Comparison of ENCODE assay signal across 3 cellular contexts in genomic region chr10:22314852-22315251, GRCh38.
TF ChIP-seq lines count a peak whose summit lies in the region.

No MANE protein-coding gene starts in this region.

TF ChIP-seq in SK-N-SH, 30 proteins besides CTCF, POLR2A, EP300 and RAD21 (continues in another document):
- no peak for TF ChIP-seq MAX (IDR thresholded peaks at IDR 0.05; ENCODE audit: low read depth)
- TF ChIP-seq REST (IDR thresholded peaks at IDR 0.05; ENCODE audit: low read depth, low read length) = no peak
- no peak for TF ChIP-seq USF1 (IDR thresholded peaks at IDR 0.05; ENCODE audit: borderline replicate concordance, low read depth)
- no peak for TF ChIP-seq POLR2AphosphoS5 (IDR thresholded peaks at IDR 0.05; ENCODE audit: low read depth, low read length)
- TF ChIP-seq MXI1 (IDR thresholded peaks at IDR 0.05; ENCODE audit: low read depth, low read length) = no peak
- TF ChIP-seq TCF12 (IDR thresholded peaks at IDR 0.05) = no peak
- TF ChIP-seq GABPA (IDR thresholded peaks at IDR 0.05; ENCODE audit: low read depth) = no peak
- TF ChIP-seq GATA2 (CRISPR knock-in tag; IDR thresholded peaks at IDR 0.05) = no peak
- TF ChIP-seq SMC3 (IDR thresholded peaks at IDR 0.05; ENCODE audit: low read depth, low read length) = no peak
- no peak for TF ChIP-seq RXRA (IDR thresholded peaks at IDR 0.05; ENCODE audit: borderline replicate concordance, low read depth)
- no peak for TF ChIP-seq IRF3 (IDR thresholded peaks at IDR 0.05; ENCODE audit: low read depth, low read length)
- no peak for TF ChIP-seq FOXJ3 (CRISPR knock-in tag; IDR thresholded peaks at IDR 0.05)
- no peak for TF ChIP-seq YY1 (IDR thresholded peaks at IDR 0.05; ENCODE audit: low read depth)

TF ChIP-seq in SK-N-SH treated with all-trans-retinoic acid at 6 μM for 48 hours, 23 proteins besides CTCF, POLR2A, EP300 and RAD21:
- TF ChIP-seq TSHZ2 (CRISPR knock-in tag; IDR thresholded peaks at IDR 0.05) = no peak
- no peak for TF ChIP-seq ESRRG (CRISPR knock-in tag; IDR thresholded peaks at IDR 0.05)
- TF ChIP-seq CSDC2 (CRISPR knock-in tag; IDR thresholded peaks at IDR 0.05) = no peak
- no peak for TF ChIP-seq ZFP30 (CRISPR knock-in tag; IDR thresholded peaks at IDR 0.05)
- TF ChIP-seq TOX (CRISPR knock-in tag; IDR thresholded peaks at IDR 0.05; ENCODE audit: borderline replicate concordance) = no peak

TF ChIP-seq in K562, 482 proteins besides CTCF, POLR2A, EP300 and RAD21 (continues in another document):
- TF ChIP-seq PBX2 (CRISPR knock-in tag; IDR thresholded peaks at IDR 0.05; ENCODE audit: low read depth) (no peak), PBX2 (tag; conservative IDR thresholded peaks at IDR 0.05; ENCODE audit: low read depth) (peak; percentile 75), MNT (conservative IDR thresholded peaks at IDR 0.05) (peak in 1 of 2 experiments; percentile 25; a peak in 2 of 4 replicates), MGA (IDR thresholded peaks at IDR 0.05) (peak; percentile 61), ZNF512 (tag; IDR thresholded peaks at IDR 0.05) (no peak), ZHX1 (conservative IDR thresholded peaks at IDR 0.05; ENCODE audit: low read length) (no peak), SRSF7 (optimal IDR thresholded peaks at IDR 0.05; ENCODE audit: low read depth, low read length) (no peak), KDM1A (IDR thresholded peaks at IDR 0.05) (peak in 1 of 2 experiments; percentile 27; a peak in 1 of 4 replicates), MAFK (IDR thresholded peaks at IDR 0.05; ENCODE audit: low read length) (no peak), LEF1 (IDR thresholded peaks at IDR 0.05) (0 out of 2 replicates have a peak, but pooled peaks have one; percentile 27), GATAD2B (IDR thresholded peaks at IDR 0.05; ENCODE audit: borderline replicate concordance) (peak; percentile 19; the same call in 1 of the 2 replicates), THRB (CRISPR knock-in tag; conservative IDR thresholded peaks at IDR 0.05) (no peak), BRCA1 (IDR thresholded peaks at IDR 0.05) (no peak), BRCA1 (CRISPR knock-in tag; IDR thresholded peaks at IDR 0.05) (no peak), CEBPB (tag; IDR thresholded peaks at IDR 0.05) (peak; percentile 93), CEBPG (CRISPR knock-in tag; IDR thresholded peaks at IDR 0.05) (no peak), CEBPG (tag; conservative IDR thresholded peaks at IDR 0.05 in 1 of 2, IDR thresholded peaks at IDR 0.05 in 1 of 2) (peak; percentile 69 to 91), ARID2 (IDR thresholded peaks at IDR 0.05) (no peak), MYC (IDR thresholded peaks at IDR 0.05; ENCODE audit: low read depth, low read length) (peak; percentile 52), MYC (CRISPR knock-in tag; IDR thresholded peaks at IDR 0.05; ENCODE audit: borderline replicate concordance, low read depth) (no peak), HIVEP1 (CRISPR knock-in tag; IDR thresholded peaks at IDR 0.05) (no peak), ETV5 (CRISPR knock-in tag; IDR thresholded peaks at IDR 0.05; ENCODE audit: low read depth) (no peak), ZKSCAN8 (CRISPR knock-in tag; IDR thresholded peaks at IDR 0.05) (0 out of 2 replicates have a peak, but pooled peaks have one; percentile 42), RFX5 (IDR thresholded peaks at IDR 0.05; ENCODE audit: low read depth, low read length) (no peak), MXI1 (IDR thresholded peaks at IDR 0.05; ENCODE audit: low read depth, low read length) (0 out of 2 replicates have a peak, but pooled peaks have one; percentile 11), ZNF175 (CRISPR knock-in tag; IDR thresholded peaks at IDR 0.05; ENCODE audit: low read depth) (0 out of 2 replicates have a peak, but pooled peaks have one; percentile 15), ZEB2 (IDR thresholded peaks at IDR 0.05) (no peak), MYBL2 (IDR thresholded peaks at IDR 0.05; ENCODE audit: low read depth) (peak; percentile 21; the same call in 1 of the 2 replicates), MYBL2 (CRISPR knock-in tag; IDR thresholded peaks at IDR 0.05; ENCODE audit: borderline replicate concordance) (no peak), DACH1 (IDR thresholded peaks at IDR 0.05; ENCODE audit: partially characterized antibody) (peak; percentile 4), MEIS2 (IDR thresholded peaks at IDR 0.05; ENCODE audit: partially characterized antibody) (peak; percentile 56), ZNF830 (CRISPR knock-in tag; IDR thresholded peaks at IDR 0.05) (no peak)
